In genomic region chr3:148126962-148127361, GRCh38 we compare ENCODE assay signal across 6 cellular contexts.
"Had no signal": no experiment of that assay in that cellular context is flagged by ENCODE, and none has a peak within 500 bp of the region (broad histone marks: within the 10 kb centered on the region; RNA-seq: fewer than 3 reads in every experiment).

No MANE protein-coding gene starts in this region.

- H3K27ac ChIP-seq: HL-60 had no signal

- H2AFZ ChIP-seq: GM23338 had no signal

- H3K4me2 ChIP-seq: GM23338 had no signal

- ATAC-seq: GM23338, K562 had no signal

- DNase-seq: H9, IMR-90, KG1 had no signal

- H3K4me3 ChIP-seq: GM23338, K562 had no signal
